In the genomic region with DNA sequence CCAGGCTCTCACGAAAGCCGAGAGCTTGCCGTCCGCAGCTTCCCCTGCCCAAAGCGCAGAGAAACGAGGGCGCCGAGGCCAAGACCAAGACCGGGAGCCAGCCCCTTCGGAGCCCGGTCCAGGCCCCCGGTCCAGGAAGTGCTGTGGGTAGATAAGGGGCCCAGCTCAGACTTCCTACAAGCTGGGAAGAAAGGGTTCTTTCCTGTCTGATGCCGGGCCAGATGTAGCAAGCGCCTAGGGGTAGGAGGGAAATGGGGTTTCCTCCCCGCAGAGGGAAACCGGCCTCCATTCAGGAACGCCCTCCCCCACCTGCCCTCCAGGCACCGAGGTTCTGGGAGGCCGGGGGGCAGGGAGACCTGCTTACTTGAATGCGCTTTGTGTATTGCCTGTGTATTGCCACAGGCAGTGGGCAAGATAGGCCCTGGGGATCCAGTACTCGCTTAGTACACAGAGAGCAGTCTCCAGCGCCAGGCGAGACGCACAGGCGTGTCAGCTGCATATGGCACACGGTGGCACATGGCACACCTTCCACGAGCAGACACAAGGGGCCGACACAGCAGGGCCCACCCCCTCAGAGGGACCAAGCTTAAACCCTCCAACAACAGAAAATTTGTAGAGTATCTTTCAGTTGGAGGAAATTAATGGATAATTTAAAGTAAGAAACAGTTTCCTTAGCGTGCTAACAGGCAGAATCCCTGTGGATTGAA, we compare ENCODE assay signal across 8 cellular contexts. TPM values are rescaled to one million over a fixed set of nuclear protein-coding genes. Genes with fewer than 3 reads are reported as not detected.
A peak's percentile ranks its signal among the peaks of the same experiment; 100 is the strongest.
DNase-seq lines count a peak whose midpoint lies in the region; TF ChIP-seq lines count a peak whose summit lies in the region.

No MANE protein-coding gene starts in this region.

- TF ChIP-seq CTCF in MM.1S (IDR thresholded peaks at IDR 0.05; ENCODE audit: low read length), result no peak
- TF ChIP-seq CTCF in VCaP (conservative IDR thresholded peaks at IDR 0.05), result 0 out of 2 replicates have a peak, but pooled peaks have one; percentile 3
- TF ChIP-seq CTCF in testis (IDR thresholded peaks at IDR 0.05), result no peak

- intact Hi-C loops in dendritic cell treated with granulocyte-macrophage colony-stimulating factor and Interleukin-4, amounts not matched to agents 40 ng/mL and 50 ng/mL, for 4 days (cut with micrococcal nuclease), result loop anchor here (1.0 to 2.0 kb wide), 3 partner anchors 14 to 103 kb away; a partner anchor contains a TSS
- intact Hi-C loops in testis (cut with DNase I; ENCODE audit: low total_unique reads), result no loop called here

- H3K27ac Mint-ChIP-seq in dendritic cell treated with granulocyte-macrophage colony-stimulating factor and Interleukin-4, amounts not matched to agents 40 ng/mL and 50 ng/mL, for 4 days, result peak overlapping the region; percentile 85

- H3K9me3 Mint-ChIP-seq in dendritic cell treated with granulocyte-macrophage colony-stimulating factor and Interleukin-4, amounts not matched to agents 40 ng/mL and 50 ng/mL, for 4 days, result no peaks in the 10 kb centered on the region

- WGBS in testis, 2 donors, result 21 to 31% methylated on average over 24 to 29 of the region's 29 CpGs

- H3K27me3 Mint-ChIP-seq in dendritic cell treated with granulocyte-macrophage colony-stimulating factor and Interleukin-4, amounts not matched to agents 40 ng/mL and 50 ng/mL, for 4 days, result peaks cover 30% of the 10 kb centered on the region

- H4K20me1 ChIP-seq in MM.1S (ENCODE audit: insufficient read depth, low read length), result no peaks in the 10 kb centered on the region

- H3K4me3 Mint-ChIP-seq in dendritic cell treated with granulocyte-macrophage colony-stimulating factor and Interleukin-4, amounts not matched to agents 40 ng/mL and 50 ng/mL, for 4 days, result peak overlapping the region; percentile 75

- no peaks in the 10 kb centered on the region; the same call in 1 of the 2 replicates for H3F3A ChIP-seq in MM.1S (ENCODE audit: insufficient read depth, low read length)

- no peak for TF ChIP-seq POLR2A in testis (IDR thresholded peaks at IDR 0.05)

- no peaks in the 10 kb centered on the region for H3K36me3 Mint-ChIP-seq in dendritic cell treated with granulocyte-macrophage colony-stimulating factor and Interleukin-4, amounts not matched to agents 40 ng/mL and 50 ng/mL, for 4 days (ENCODE audit: low read depth)

- DNase-seq in NCI-H2107 treated with DMSO at 0.1 percent for 48 hours (lab: John Stamatoyannopoulos, UW; ENCODE audit: unreplicated experiment) (peak; percentile 11), NCI-H2107 (lab: John Stamatoyannopoulos, UW) (no peak), MM.1S (no peak), testis (peak; percentile 45), hepatic stellate cell (ENCODE audit: low spot score) (no peak)

- H3K9me3 ChIP-seq in MM.1S (replicated peaks; ENCODE audit: insufficient read depth, low read length) (no peaks in the 10 kb centered on the region), mononuclear cell (ENCODE audit: low read depth, low read length) (no peaks in the 10 kb centered on the region), testis (no peaks in the 10 kb centered on the region)

- H3K4me2 ChIP-seq in MM.1S (ENCODE audit: low read depth, low read length), result peak overlapping the region; percentile 100

- peaks cover 53% of the 10 kb centered on the region for H3K4me1 Mint-ChIP-seq in dendritic cell treated with granulocyte-macrophage colony-stimulating factor and Interleukin-4, amounts not matched to agents 40 ng/mL and 50 ng/mL, for 4 days (ENCODE audit: low read depth)

- no peak overlapping the region; the same call in 1 of the 2 replicates for H3K9ac ChIP-seq in MM.1S (ENCODE audit: low read length)

- peak overlapping the region; percentile 74 for H3K4me3 ChIP-seq in MM.1S (ENCODE audit: low read length)
- H3K4me3 ChIP-seq in mononuclear cell (ENCODE audit: low read length), result peak overlapping the region; percentile 43
- peak overlapping the region; percentile 71 for H3K4me3 ChIP-seq in testis

- H3K27ac ChIP-seq in MM.1S (ENCODE audit: low read length) (no peak overlapping the region), VCaP (peak overlapping the region; percentile 98), testis (peak overlapping the region; percentile 66 to 82)

- peak overlapping the region; percentile 93 for H2AFZ ChIP-seq in MM.1S (ENCODE audit: low read length)

- H3K4me1 ChIP-seq in MM.1S (ENCODE audit: low read length) (0 out of 2 replicates have a peak, but pooled peaks cover 4% of the 10 kb centered on the region), mononuclear cell (ENCODE audit: insufficient read depth, low read length) (peaks cover 33% of the 10 kb centered on the region), testis (peaks cover 23% of the 10 kb centered on the region)

- H3K79me2 ChIP-seq in MM.1S (ENCODE audit: low read length), result no peaks in the 10 kb centered on the region

- H3K36me3 ChIP-seq in MM.1S (replicated peaks; ENCODE audit: insufficient read depth, low read length), result no peaks in the 10 kb centered on the region
- H3K36me3 ChIP-seq in testis (ENCODE audit: low read depth, missing control alignments), result no peaks in the 10 kb centered on the region

- no peaks in the 10 kb centered on the region for H3K9me2 ChIP-seq in MM.1S (replicated peaks; ENCODE audit: insufficient read depth, low read length)

- H3K27me3 ChIP-seq in MM.1S (replicated peaks; ENCODE audit: insufficient read depth, low read length), result 0 out of 2 replicates have a peak, but pooled peaks cover 4% of the 10 kb centered on the region
- H3K27me3 ChIP-seq in mononuclear cell (ENCODE audit: insufficient read depth, low read length), result no peaks in the 10 kb centered on the region
- H3K27me3 ChIP-seq in testis, result no peaks in the 10 kb centered on the region

RNA-seq across cellular contexts. Expression of a gene that starts 1.0 kb away (rescaled TPM):
- 5.1 TPM for total RNA-seq in mononuclear cell
- total RNA-seq in testis, result 10 to 100 TPM; 17.6 to 19.7 TPM
- polyA plus RNA-seq in testis (ENCODE audit: insufficient read depth, low read depth, low replicate concordance), result 20.7 TPM

RNA-seq across cellular contexts. Expression of a gene that starts 29.7 kb away (rescaled TPM):
- total RNA-seq in mononuclear cell, result 1.3 TPM
- 100 to 1,000 TPM in 1 of 2 donors, 10 to 100 TPM in 1; 87.8 to 174 TPM for total RNA-seq in testis
- polyA plus RNA-seq in testis (ENCODE audit: insufficient read depth, low read depth, low replicate concordance), result 216 TPM

Comparison
In these comparisons a context has a peak if more than half of its experiments do, and no peak if none do; other contexts are left out.
1. DNase-seq: peak in NCI-H2107 treated with DMSO at 0.1 percent for 48 hours (single experiment) and testis (single experiment); none in NCI-H2107 (single experiment), MM.1S (single experiment) and hepatic stellate cell (single experiment).
2. RNA of a gene that starts 29.7 kb away (total RNA-seq): 87.8 to 174 TPM in testis; 1.3 TPM in mononuclear cell (single experiment); every median in the first group is over 10 times any median in the second.
3. Peak in every context shown above with its lines, with median percentiles within 50 percentile points of each other: H3K4me3 ChIP-seq.